In genomic region chr16:84848991-84849634, GRCh38 we compare ENCODE assay signal across 23 cellular contexts. TPM values are rescaled to one million over a fixed set of nuclear protein-coding genes. Genes with fewer than 3 reads are reported as not detected.
DNase-seq lines count a peak whose midpoint lies in the region; ATAC-seq and TF ChIP-seq lines count a peak whose summit lies in the region.
"Had no signal": no experiment of that assay in that cellular context is flagged by ENCODE, and none has a peak within 500 bp of the region (broad histone marks: within the 10 kb centered on the region; RNA-seq: fewer than 3 reads in every experiment).

No MANE protein-coding gene starts in this region.

- CTCF ChIA-PET in HEK293 (lab: Yijun Ruan, JAX) (interaction anchor here (0.6 to 0.7 kb wide), 2 partner anchors 102 to 103 kb away, joined by 4 to 5 read pairs; no protein-coding TSS in a partner anchor), WTC11 (lab: Charles Lee) (no interaction called here)

- peak overlapping the region; percentile 30 for H2AK5ac ChIP-seq in neuronal stem cell (ENCODE audit: low read depth, low read length)

- H3K27ac ChIP-seq in HEK293 (ENCODE audit: extremely low read depth, low read depth, low read length) = no peak overlapping the region
- no peak overlapping the region for H3K27ac ChIP-seq in neuronal stem cell (replicated peaks; ENCODE audit: low read length)
- H3K27ac ChIP-seq: KMS-11 had no signal

- H4K91ac ChIP-seq in neuronal stem cell (ENCODE audit: low read depth, low read length, poor library complexity) = no peak overlapping the region

- no peak overlapping the region for H3K4me2 ChIP-seq in neuronal stem cell (ENCODE audit: insufficient read depth, low read length, poor library complexity, severe bottlenecking)
- H3K4me2 ChIP-seq: A549, KMS-11, SK-N-SH had no signal

- H3K79me1 ChIP-seq in neuronal stem cell (ENCODE audit: low read depth, low read length) = no peaks in the 10 kb centered on the region

- no peak overlapping the region for H2AFZ ChIP-seq in neuronal stem cell (ENCODE audit: low read length)

- no peak overlapping the region for H3K9ac ChIP-seq in neuronal stem cell (ENCODE audit: low read depth, low read length, poor library complexity)
- H3K9ac ChIP-seq: KMS-11, SK-N-SH had no signal

- H3K4me3 Mint-ChIP-seq in WTC11 (no peak overlapping the region), chondrocyte (ENCODE audit: unreplicated experiment) (no peak overlapping the region)
- H3K4me3 Mint-ChIP-seq: B cell, CD14-positive monocyte, HFFc6 had no signal

- H3K27me3 ChIP-seq in neuronal stem cell (ENCODE audit: control insufficient read depth in 3 of 3, insufficient read depth in 3 of 3, low read depth in 1 of 3, low read length in 3 of 3) = peaks cover 0 to 61% (median 0%) of the 10 kb centered on the region in 3 experiments

- no peak overlapping the region for H3K14ac ChIP-seq in neuronal stem cell (ENCODE audit: low read length)

- WGBS in neuronal stem cell (ENCODE audit: extremely low coverage in 2 of 2, insufficient read length in 2 of 2, insufficient replicate concordance in 1 of 2), 2 donors = no CpG with 5 or more reads among the region's 22 CpGs

- H3K9me3 ChIP-seq in HEK293 (ENCODE audit: control insufficient read depth, insufficient read depth, low read depth, low read length) = no peaks in the 10 kb centered on the region; the same call in 1 of the 2 replicates
- peaks cover 0 to 3% of the 10 kb centered on the region in 2 donors for H3K9me3 ChIP-seq in neuronal stem cell (replicated peaks in 1 of 2; ENCODE audit: control insufficient read depth in 2 of 2, insufficient read depth in 1 of 2, low read depth in 1 of 2, low read length in 2 of 2)
- H3K9me3 ChIP-seq: A549, SK-N-SH had no signal

- no peaks in the 10 kb centered on the region; the same call in 1 of the 2 replicates for H3K4me1 ChIP-seq in HEK293 (ENCODE audit: control insufficient read depth, insufficient read depth, low read length)
- peaks cover 9 to 22% of the 10 kb centered on the region in 2 donors for H3K4me1 ChIP-seq in neuronal stem cell (ENCODE audit: control insufficient read depth in 2 of 2, insufficient read depth in 1 of 2, low read depth in 1 of 2, low read length in 2 of 2)

- H2BK15ac ChIP-seq in neuronal stem cell (ENCODE audit: low read length) = no peak overlapping the region

- no peak overlapping the region for H4K8ac ChIP-seq in neuronal stem cell (ENCODE audit: low read depth, low read length)

- H3K9me3 Mint-ChIP-seq in WTC11 = peaks cover 5% of the 10 kb centered on the region; the same call in 1 of the 2 replicates
- H3K9me3 Mint-ChIP-seq in chondrocyte (ENCODE audit: low read depth) = peaks cover 4% of the 10 kb centered on the region

- peak overlapping the region; percentile 44 for H3K23ac ChIP-seq in neuronal stem cell (ENCODE audit: low read depth, low read length, poor library complexity)

- H3K4me3 ChIP-seq in HEK293 (ENCODE audit: low read depth, low read length) = no peak overlapping the region
- H3K4me3 ChIP-seq in neuronal stem cell (ENCODE audit: low read length in 2 of 2) = no peak overlapping the region
- H3K4me3 ChIP-seq: A549 had no signal

- TF ChIP-seq CTCF in HEK293 (tag by site-specific recombination; IDR thresholded peaks at IDR 0.05) (no peak), WTC11 (IDR thresholded peaks at IDR 0.05) (no peak), chondrocyte (IDR thresholded peaks at IDR 0.05) (no peak)

- H2BK120ac ChIP-seq in neuronal stem cell (ENCODE audit: low read depth, low read length) = no peak overlapping the region

- DNase-seq in DMS79 (lab: John Stamatoyannopoulos, UW) = peak; percentile 48
- DNase-seq in WTC11 (ENCODE audit: low spot score) = peak; percentile 53
- DNase-seq in neuronal stem cell (ENCODE audit: low spot score) = no peak
- DNase-seq in chondrocyte (ENCODE audit: low spot score) = no peak
- no peak for DNase-seq in activated gamma-delta T cell treated with Interleukin-2 at 50 U/mL for 16 hours
- no peak for DNase-seq in SW 1271 (lab: John Stamatoyannopoulos, UW)
- DNase-seq: EL; HFFc6; NCI-H1105; NCI-H1694 treated with DMSO at 0.1 percent for 48 hours; NCI-H2081 treated with DMSO at 0.1 percent for 48 hours; NCI-H2227 treated with DMSO at 0.1 percent for 48 hours; NCI-H510A; NCI-H774; NK-92 treated with Interleukin-12 subunit alpha and Interleukin-12 subunit beta, amount 100 ng/mL, for 24 hours; SIG-M5; SK-N-SH had no signal

- H3K4me1 Mint-ChIP-seq in WTC11 = peaks cover 44% of the 10 kb centered on the region
- H3K4me1 Mint-ChIP-seq in chondrocyte (ENCODE audit: low read depth) = peaks cover 31% of the 10 kb centered on the region
- H3K4me1 Mint-ChIP-seq: B cell had no signal

- H3K18ac ChIP-seq in neuronal stem cell (ENCODE audit: low read length) = peak overlapping the region; percentile 24

- H3K27me3 Mint-ChIP-seq in WTC11 (ENCODE audit: low read depth) = peaks cover 4% of the 10 kb centered on the region
- H3K27me3 Mint-ChIP-seq in chondrocyte (ENCODE audit: low read depth) = no peaks in the 10 kb centered on the region

- no peak overlapping the region for H2BK12ac ChIP-seq in neuronal stem cell (ENCODE audit: low read length)

- H2BK5ac ChIP-seq in neuronal stem cell (ENCODE audit: low read length) = no peak overlapping the region

- H3K36me3 ChIP-seq in HEK293 (ENCODE audit: control insufficient read depth in 2 of 2, insufficient read depth in 1 of 2, low read length in 2 of 2) = no peaks in the 10 kb centered on the region
- H3K36me3 ChIP-seq in neuronal stem cell (replicated peaks in 1 of 2; ENCODE audit: control insufficient read depth in 2 of 2, insufficient read depth in 2 of 2, low read length in 2 of 2) = no peaks in the 10 kb centered on the region

- H3K27ac Mint-ChIP-seq in WTC11 = no peak overlapping the region
- no peak overlapping the region for H3K27ac Mint-ChIP-seq in chondrocyte (ENCODE audit: unreplicated experiment)
- H3K27ac Mint-ChIP-seq: B cell, CD14-positive monocyte, HFFc6 had no signal

- H3K36me3 Mint-ChIP-seq in WTC11 (peaks cover 7% of the 10 kb centered on the region; the same call in 1 of the 2 replicates), chondrocyte (ENCODE audit: low read depth) (peaks cover 3% of the 10 kb centered on the region)

- peak; percentile 18; the same call in 1 of the 2 replicates for ATAC-seq in WTC11
- ATAC-seq: A549, HepG2 had no signal

- H3K4ac ChIP-seq in neuronal stem cell (ENCODE audit: low read length) = no peak overlapping the region

- POLR2A ChIA-PET in HEK293 (lab: Yijun Ruan, JAX) = no interaction called here
- POLR2A ChIA-PET in WTC11 (lab: Charles Lee) = no interaction called here

TF ChIP-seq in HEK293, 187 proteins besides CTCF, POLR2A, EP300 and RAD21:
- TF ChIP-seq ZNF341 (tag by site-specific recombination; IDR thresholded peaks at IDR 0.05; ENCODE audit: low read depth) = peak; percentile 95
- no peak for TF ChIP-seq ZNF530 (tag by site-specific recombination; IDR thresholded peaks at IDR 0.05; ENCODE audit: low read depth)
- TF ChIP-seq RBAK (tag by site-specific recombination; IDR thresholded peaks at IDR 0.05) = no peak
- TF ChIP-seq ZFP3 (tag by site-specific recombination; IDR thresholded peaks at IDR 0.05; ENCODE audit: low read depth) = no peak
- TF ChIP-seq ZNF350 (tag by site-specific recombination; IDR thresholded peaks at IDR 0.05) = no peak
- no peak for TF ChIP-seq ZIC2 (tag by site-specific recombination; IDR thresholded peaks at IDR 0.05)

TF ChIP-seq in WTC11, 78 proteins besides CTCF, POLR2A, EP300 and RAD21 (continues in another document):
- no peak for TF ChIP-seq CDX4 (CRISPR knock-in tag; IDR thresholded peaks at IDR 0.05; ENCODE audit: borderline replicate concordance)
- no peak for TF ChIP-seq JAZF1 (CRISPR knock-in tag; IDR thresholded peaks at IDR 0.05)
- no peak for TF ChIP-seq NR2C2 (CRISPR knock-in tag; IDR thresholded peaks at IDR 0.05)
- no peak for TF ChIP-seq FOXJ3 (CRISPR knock-in tag; IDR thresholded peaks at IDR 0.05; ENCODE audit: borderline replicate concordance)
- TF ChIP-seq ETV6 (CRISPR knock-in tag; IDR thresholded peaks at IDR 0.05) = no peak
- TF ChIP-seq ZNF396 (CRISPR knock-in tag; IDR thresholded peaks at IDR 0.05; ENCODE audit: borderline replicate concordance) = no peak
- no peak for TF ChIP-seq NFE2L1 (CRISPR knock-in tag; IDR thresholded peaks at IDR 0.05)

RNA-seq across cellular contexts. Expression of gene CRISPLD2, which starts 29.3 kb away (rescaled TPM):
- total RNA-seq in WTC11 (2021) (8.7 to 9.5 TPM (median 9.4 TPM) in 3 replicates), chondrocyte (1.7 to 12.1 TPM (median 11.7 TPM) in 3 replicates)
- polyA plus RNA-seq in neuronal stem cell (2013, experiment 1 of 2) = 0.14 TPM
- 0.12 TPM for polyA plus RNA-seq in neuronal stem cell (2013, experiment 2 of 2)

Comparison
In these comparisons a context has a peak if more than half of its experiments do, and no peak if none do; other contexts are left out.
1. DNase-seq: peak in DMS79 (single experiment) and WTC11 (single experiment); none in neuronal stem cell (single experiment), chondrocyte (single experiment), activated gamma-delta T cell treated with Interleukin-2 at 50 U/mL for 16 hours (single experiment) and SW 1271 (0 of 2).